In genomic region chr3:98734311-98734710, GRCh38 we compare ENCODE assay signal across 7 cellular contexts. TPM values are rescaled to one million over a fixed set of nuclear protein-coding genes. Genes with fewer than 3 reads are reported as not detected.
DNase-seq lines count a peak whose midpoint lies in the region; ATAC-seq and TF ChIP-seq lines count a peak whose summit lies in the region.

No MANE protein-coding gene starts in this region.

- no peak overlapping the region for H4K8ac ChIP-seq in H9 (replicated peaks; ENCODE audit: insufficient read length, low read depth, low read length)

- H2AK5ac ChIP-seq in H9 (ENCODE audit: insufficient read length, low read length): no peak overlapping the region

- no peak overlapping the region for H3K14ac ChIP-seq in H9 (ENCODE audit: insufficient read depth, low read length)

- no peak overlapping the region for H3K27ac ChIP-seq in H9 (ENCODE audit: insufficient read length, low read depth, low read length)
- H3K27ac ChIP-seq in iPS-20b (ENCODE audit: low read length): no peak overlapping the region
- H3K27ac ChIP-seq in stomach smooth muscle (ENCODE audit: low read length): no peak overlapping the region

- ATAC-seq in GM21786 (IDR thresholded peaks at IDR 0.05; ENCODE audit: unreplicated experiment): no peak

- H4K5ac ChIP-seq in H9 (ENCODE audit: insufficient read length, low read depth, low read length): no peak overlapping the region

- H3K36me3 Mint-ChIP-seq in H9 (ENCODE audit: insufficient read depth in 1 of 3, low read depth in 3 of 3): peaks cover 0 to 1% (median 0%) of the 10 kb centered on the region in 3 experiments; a peak in 1 of 7 replicates
- no peaks in the 10 kb centered on the region for H3K36me3 Mint-ChIP-seq in activated naive CD8-positive, alpha-beta T cell treated with anti-CD3 and anti-CD28 coated beads for 36 hours

- H3K27me3 ChIP-seq in H9 (ENCODE audit: insufficient read depth, low read length) (peaks cover 10% of the 10 kb centered on the region; the same call in 1 of the 2 replicates), iPS-20b (ENCODE audit: insufficient read depth, low read length) (peaks cover 48% of the 10 kb centered on the region), stomach smooth muscle (ENCODE audit: control insufficient read depth in 1 of 2, insufficient read depth in 2 of 2, low read length in 2 of 2) (no peaks in the 10 kb centered on the region)

- peak overlapping the region; percentile 81 for H3K4me3 ChIP-seq in iPS-20b (ENCODE audit: low read length)
- H3K4me3 ChIP-seq in stomach smooth muscle (ENCODE audit: low read length in 2 of 2): peak overlapping the region; percentile 72 to 86

- no peaks in the 10 kb centered on the region for H3K79me1 ChIP-seq in H9 (ENCODE audit: insufficient read depth, low read depth, low read length, poor library complexity, severe bottlenecking)

- peak overlapping the region; percentile 77 to 88; a peak in 4 of 5 replicates for H3K4me3 Mint-ChIP-seq in H9
- H3K4me3 Mint-ChIP-seq in activated naive CD8-positive, alpha-beta T cell treated with anti-CD3 and anti-CD28 coated beads for 36 hours: peak overlapping the region; percentile 71

- peaks cover 48% of the 10 kb centered on the region for H3K27me3 Mint-ChIP-seq in H9 (ENCODE audit: low read depth)
- peaks cover 87% of the 10 kb centered on the region for H3K27me3 Mint-ChIP-seq in activated naive CD8-positive, alpha-beta T cell treated with anti-CD3 and anti-CD28 coated beads for 36 hours

- DNase-seq in H9 (no peak), GM13977 (ENCODE audit: low spot score) (no peak), putamen (ENCODE audit: low spot score) (no peak)
- DNase-seq in activated naive CD8-positive, alpha-beta T cell treated with anti-CD3 and anti-CD28 coated beads for 36 hours: no peak

- H3K23ac ChIP-seq in H9 (ENCODE audit: insufficient read length, low read depth, low read length): no peak overlapping the region

- H3K36me3 ChIP-seq in iPS-20b (ENCODE audit: insufficient read depth, low read depth, low read length) (no peaks in the 10 kb centered on the region), stomach smooth muscle (ENCODE audit: control insufficient read depth in 2 of 2, insufficient read depth in 2 of 2, low read length in 2 of 2) (no peaks in the 10 kb centered on the region)

- no peak overlapping the region for H3K4ac ChIP-seq in H9 (ENCODE audit: low read depth, low read length)

- no peaks in the 10 kb centered on the region for H3K79me2 ChIP-seq in H9 (ENCODE audit: insufficient read depth, low read length)

- no peak overlapping the region for H2BK12ac ChIP-seq in H9 (ENCODE audit: insufficient read length, low read depth, low read length)

- no peak overlapping the region for H2BK15ac ChIP-seq in H9 (ENCODE audit: low read depth, low read length)

- H3K4me1 ChIP-seq in H9 (ENCODE audit: insufficient read depth, low read length): no peaks in the 10 kb centered on the region
- peaks cover 7% of the 10 kb centered on the region; the same call in 1 of the 2 replicates for H3K4me1 ChIP-seq in iPS-20b (ENCODE audit: insufficient read depth, low read length)
- H3K4me1 ChIP-seq in stomach smooth muscle (ENCODE audit: control insufficient read depth, insufficient read depth, low read length): peaks cover 11% of the 10 kb centered on the region

- no peak overlapping the region for H3K56ac ChIP-seq in H9 (ENCODE audit: insufficient read length, low read depth, low read length)

- H2BK120ac ChIP-seq in H9 (ENCODE audit: low read depth, low read length, poor library complexity, severe bottlenecking): no peak overlapping the region

- H3K27ac Mint-ChIP-seq in H9: no peak overlapping the region
- no peak overlapping the region for H3K27ac Mint-ChIP-seq in activated naive CD8-positive, alpha-beta T cell treated with anti-CD3 and anti-CD28 coated beads for 36 hours

- H3K9me3 Mint-ChIP-seq in H9: no peaks in the 10 kb centered on the region; a peak in 1 of 5 replicates
- H3K9me3 Mint-ChIP-seq in activated naive CD8-positive, alpha-beta T cell treated with anti-CD3 and anti-CD28 coated beads for 36 hours: no peaks in the 10 kb centered on the region

- H3T11ph ChIP-seq in H9 (ENCODE audit: low read length): no peak overlapping the region

- no peak overlapping the region for H3K9ac ChIP-seq in H9 (ENCODE audit: extremely low read depth, insufficient read length, low read length)
- H3K9ac ChIP-seq in iPS-20b (ENCODE audit: low read depth, low read length): no peak overlapping the region
- no peak overlapping the region for H3K9ac ChIP-seq in stomach smooth muscle (ENCODE audit: low read length in 2 of 2)

- H4K91ac ChIP-seq in H9 (ENCODE audit: insufficient read length, low read depth, low read length): no peak overlapping the region

- H2BK5ac ChIP-seq in H9 (ENCODE audit: insufficient read length, low read length): no peak overlapping the region

- no peak overlapping the region for H3K18ac ChIP-seq in H9 (ENCODE audit: insufficient read length, low read depth, low read length)

- H3K9me3 ChIP-seq in H9 (ENCODE audit: control insufficient read depth, low read depth, low read length) (no peaks in the 10 kb centered on the region), iPS-20b (ENCODE audit: insufficient read depth, low read depth, low read length) (no peaks in the 10 kb centered on the region), stomach smooth muscle (ENCODE audit: control insufficient read depth in 2 of 2, low read length in 2 of 2) (no peaks in the 10 kb centered on the region)

- no peaks in the 10 kb centered on the region for H4K20me1 ChIP-seq in H9 (ENCODE audit: control insufficient read depth, insufficient read depth, insufficient read length)

- in situ Hi-C loops in GM13977 (cut with MboI; ENCODE audit: low pct_unique_long_range_greater_than_20kb, low sequenced_read_pairs, unreplicated experiment): no loop called here

- H3K23me2 ChIP-seq in H9 (ENCODE audit: insufficient read length, low read depth, low read length, poor library complexity, severe bottlenecking): peaks cover 21% of the 10 kb centered on the region

- no peak for TF ChIP-seq CTCF in H9 (conservative IDR thresholded peaks at IDR 0.05)
- no peak for TF ChIP-seq CTCF in GM13977 (IDR thresholded peaks at IDR 0.05; ENCODE audit: extremely low read depth, insufficient read depth, missing control alignments)

- H2AFZ ChIP-seq in H9 (ENCODE audit: low read length): no peak overlapping the region

- peak overlapping the region; percentile 89 for H3K4me2 ChIP-seq in H9 (ENCODE audit: insufficient read depth, insufficient read length, low read length)

- peaks cover 17 to 26% of the 10 kb centered on the region in 2 experiments for H3K4me1 Mint-ChIP-seq in H9
- H3K4me1 Mint-ChIP-seq in activated naive CD8-positive, alpha-beta T cell treated with anti-CD3 and anti-CD28 coated beads for 36 hours: peaks cover 17% of the 10 kb centered on the region

- no CpG with 5 or more reads among the region's 4 CpGs for WGBS in H9 (ENCODE audit: extremely low coverage, insufficient read length, low lambda C conversion rate)

- no peak overlapping the region for H2BK20ac ChIP-seq in H9 (ENCODE audit: low read depth, low read length, poor library complexity, severe bottlenecking)

RNA-seq across cellular contexts. Expression of gene ST3GAL6, which starts 28.8 kb away (rescaled TPM):
- total RNA-seq in H9 (2021): 4.7 and 6.4 TPM in 2 replicates
- under 1 TPM; 0.28 to 0.58 TPM for total RNA-seq in activated naive CD8-positive, alpha-beta T cell treated with anti-CD3 and anti-CD28 coated beads for 36 hours
